In the genomic region with DNA sequence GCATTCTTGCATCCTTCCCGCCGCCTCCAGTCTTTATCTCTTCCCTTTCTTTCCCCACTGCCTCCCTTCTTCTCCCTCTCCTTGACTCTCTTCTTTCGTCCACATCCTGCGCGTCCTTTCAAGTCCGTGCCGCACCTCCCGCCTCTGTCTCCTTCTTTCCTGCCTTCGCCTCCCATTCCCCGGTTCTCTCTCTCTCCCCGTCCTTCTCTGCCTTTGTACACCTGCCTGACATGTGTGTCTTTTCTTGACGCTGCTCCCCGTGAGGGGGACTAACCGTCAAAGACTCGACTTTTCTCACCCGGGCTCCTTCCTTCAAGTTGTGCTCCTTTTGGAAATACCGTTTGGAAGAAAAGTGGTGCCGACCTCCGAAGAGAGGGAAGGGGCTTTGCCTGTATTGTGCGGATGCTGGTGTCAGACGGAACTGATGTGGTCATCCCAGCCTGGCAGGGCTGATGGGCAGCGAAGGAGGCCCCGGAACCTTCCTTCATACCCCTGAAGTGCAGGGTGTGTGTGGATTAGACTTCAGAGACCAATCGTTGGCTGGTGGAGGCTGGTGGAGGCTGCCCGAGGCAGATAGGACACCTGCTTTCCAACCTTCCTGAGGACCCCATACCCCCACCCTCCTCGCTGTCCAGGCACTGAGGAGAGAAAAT, we compare ENCODE assay signal across 8 cellular contexts. TPM values are rescaled to one million over a fixed set of nuclear protein-coding genes. Genes with fewer than 3 reads are reported as not detected.
DNase-seq lines count a peak whose midpoint lies in the region; TF ChIP-seq lines count a peak whose summit lies in the region.

No MANE protein-coding gene starts in this region.

- peak overlapping the region; percentile 44 for H3K9ac ChIP-seq in endocrine pancreas (ENCODE audit: control insufficient read depth, insufficient read depth, low read length)

- H3K27me3 ChIP-seq in CD4-positive, alpha-beta memory T cell (ENCODE audit: insufficient read depth, low read length): peaks cover 12% of the 10 kb centered on the region
- H3K27me3 ChIP-seq in endocrine pancreas (ENCODE audit: control insufficient read depth, insufficient read depth, low read length): no peaks in the 10 kb centered on the region

- H3K4me1 Mint-ChIP-seq in CD4-positive, alpha-beta memory T cell: peaks cover 3 to 23% (median 10%) of the 10 kb centered on the region in 4 donors
- peaks cover 22% of the 10 kb centered on the region for H3K4me1 Mint-ChIP-seq in neural crest cell

- no peaks in the 10 kb centered on the region for H3K36me3 Mint-ChIP-seq in CD4-positive, alpha-beta memory T cell
- no peaks in the 10 kb centered on the region for H3K36me3 Mint-ChIP-seq in neural crest cell (ENCODE audit: low read depth)

- no peaks in the 10 kb centered on the region for H3K4me1 ChIP-seq in CD4-positive, alpha-beta memory T cell (ENCODE audit: insufficient read depth, low read length)
- H3K4me1 ChIP-seq in endocrine pancreas (ENCODE audit: control insufficient read depth, insufficient read depth, low read length): peaks cover 3% of the 10 kb centered on the region

- H3K4me3 Mint-ChIP-seq in CD4-positive, alpha-beta memory T cell: peak overlapping the region in 7 of 8 donors; percentile 9 to 71 (median 34)
- H3K4me3 Mint-ChIP-seq in neural crest cell: peak overlapping the region; percentile 94

- peaks cover 0 to 3% (median 0%) of the 10 kb centered on the region in 8 donors for H3K9me3 Mint-ChIP-seq in CD4-positive, alpha-beta memory T cell
- H3K9me3 Mint-ChIP-seq in neural crest cell: no peaks in the 10 kb centered on the region

- no peaks in the 10 kb centered on the region for H3K36me3 ChIP-seq in CD4-positive, alpha-beta memory T cell (ENCODE audit: insufficient read depth, low read length)
- no peaks in the 10 kb centered on the region for H3K36me3 ChIP-seq in endocrine pancreas (ENCODE audit: control insufficient read depth, insufficient read depth, low read length)

- H3K9me3 ChIP-seq in CD4-positive, alpha-beta memory T cell (ENCODE audit: control insufficient read depth in 1 of 2, low read length in 2 of 2): no peaks in the 10 kb centered on the region
- H3K9me3 ChIP-seq in endocrine pancreas (ENCODE audit: control insufficient read depth, low read length): no peaks in the 10 kb centered on the region

- DNase-seq in CD4-positive, alpha-beta memory T cell: no peak
- DNase-seq in NCI-H1092 treated with DMSO at 0.1 percent for 48 hours (lab: John Stamatoyannopoulos, UW) (peak; percentile 27), neural crest cell (ENCODE audit: low read depth, low spot score) (peak; percentile 8), RWPE1 (ENCODE audit: low spot score) (no peak), NCI-H1436 treated with DMSO at 0.1 percent for 48 hours (lab: John Stamatoyannopoulos, UW) (no peak), NCI-H1930 (lab: John Stamatoyannopoulos, UW) (no peak), GM19240 (ENCODE audit: insufficient read length, low spot score) (no peak)

- intact Hi-C loops in CD4-positive, alpha-beta memory T cell (cut with micrococcal nuclease): no loop called here

- POLR2A ChIA-PET in CD4-positive, alpha-beta memory T cell (lab: Charles Lee; ENCODE audit: partially characterized antibody): no interaction called here
- POLR2A ChIA-PET in RWPE1 (lab: Yijun Ruan, JAX; ENCODE audit: low non-redundant PET): no interaction called here

- no peak overlapping the region for H3K27ac ChIP-seq in CD4-positive, alpha-beta memory T cell (ENCODE audit: low read depth, low read length)
- no peak overlapping the region for H3K27ac ChIP-seq in RWPE1

- no peak overlapping the region for H3K4me3 ChIP-seq in CD4-positive, alpha-beta memory T cell (ENCODE audit: low read length in 2 of 2)
- H3K4me3 ChIP-seq in endocrine pancreas (ENCODE audit: control insufficient read depth, insufficient read depth, low read length): peak overlapping the region; percentile 45

- H3K27me3 Mint-ChIP-seq in CD4-positive, alpha-beta memory T cell: peaks cover 38 to 54% of the 10 kb centered on the region in 2 donors
- peaks cover 44% of the 10 kb centered on the region for H3K27me3 Mint-ChIP-seq in neural crest cell (ENCODE audit: low read depth)

- no peak overlapping the region for H3K27ac Mint-ChIP-seq in CD4-positive, alpha-beta memory T cell
- peak overlapping the region; percentile 94 for H3K27ac Mint-ChIP-seq in neural crest cell (ENCODE audit: unreplicated experiment)

- TF ChIP-seq CTCF in neural crest cell (conservative IDR thresholded peaks at IDR 0.05): no peak
- no peak for TF ChIP-seq CTCF in RWPE1 (conservative IDR thresholded peaks at IDR 0.05; ENCODE audit: low read depth)

- CTCF ChIA-PET in CD4-positive, alpha-beta memory T cell (lab: Charles Lee; ENCODE audit: partially characterized antibody): no interaction called here
- CTCF ChIA-PET in RWPE1 (lab: Yijun Ruan, JAX): interaction anchor here (1.0 kb wide), 1 partner anchor 36 kb away, joined by 3 read pairs; no protein-coding TSS in a partner anchor

RNA-seq across cellular contexts. Expression of gene TMEM178A, which starts 0.9 kb away (rescaled TPM):
- total RNA-seq in CD4-positive, alpha-beta memory T cell: not detected
- not detected for polyA plus RNA-seq in CD4-positive, alpha-beta memory T cell
- 12.0 and 12.3 TPM in 2 replicates for total RNA-seq in neural crest cell

Comparison
In these comparisons a context has a peak if more than half of its experiments do, and no peak if none do; other contexts are left out.
1. DNase-seq: peak in NCI-H1092 treated with DMSO at 0.1 percent for 48 hours (single experiment) and neural crest cell (single experiment); none in CD4-positive, alpha-beta memory T cell (0 of 5), RWPE1 (single experiment), NCI-H1436 treated with DMSO at 0.1 percent for 48 hours (single experiment), NCI-H1930 (0 of 2) and GM19240 (single experiment).
2. RNA of gene TMEM178A, which starts 0.9 kb away (total RNA-seq): 12.0 to 12.3 TPM in neural crest cell; not detected in CD4-positive, alpha-beta memory T cell; every median in the first group is over 10 times any median in the second.